Comparison of ENCODE assay signal across 9 cellular contexts in genomic region chr13:110916671-110917142, GRCh38. TPM values are rescaled to one million over a fixed set of nuclear protein-coding genes. Genes with fewer than 3 reads are reported as not detected.
DNase-seq lines count a peak whose midpoint lies in the region; TF ChIP-seq lines count a peak whose summit lies in the region.
"Had no signal": no experiment of that assay in that cellular context is flagged by ENCODE, and none has a peak within 500 bp of the region (broad histone marks: within the 10 kb centered on the region; RNA-seq: fewer than 3 reads in every experiment).

No MANE protein-coding gene starts in this region.

- no peak overlapping the region for H3K14ac ChIP-seq in trophoblast cell (ENCODE audit: low read length)

- H3K4me3 ChIP-seq in PC-9 = 0 out of 2 replicates have a peak overlapping the region, but pooled peaks have one; percentile 82
- H3K4me3 ChIP-seq in trophoblast cell (ENCODE audit: low read depth, low read length) = no peak overlapping the region
- no peak overlapping the region for H3K4me3 ChIP-seq in BE2C (ENCODE audit: low read depth, low read length)

- peaks cover 18% of the 10 kb centered on the region for H4K20me1 ChIP-seq in PC-9 (ENCODE audit: insufficient read depth)

- no peak overlapping the region for H3K4ac ChIP-seq in trophoblast cell (ENCODE audit: low read depth, low read length)

- WGBS in trophoblast cell (ENCODE audit: extremely low coverage, insufficient coverage, insufficient read length) = no CpG with 5 or more reads among the region's 5 CpGs

- no peak overlapping the region for H3K18ac ChIP-seq in trophoblast cell (ENCODE audit: low read length)

- no peak overlapping the region for H2BK5ac ChIP-seq in trophoblast cell (ENCODE audit: low read depth, low read length, poor library complexity)

- H4K91ac ChIP-seq in trophoblast cell (ENCODE audit: low read depth, low read length) = no peak overlapping the region

- BruUV-seq in PC-9 (replicated peaks; lab: Mats Ljungman, UMichigan) = no TSS peak

- H3K36me3 ChIP-seq in PC-9 (ENCODE audit: low read depth) = no peaks in the 10 kb centered on the region
- no peaks in the 10 kb centered on the region for H3K36me3 ChIP-seq in trophoblast cell (ENCODE audit: control insufficient read depth in 1 of 2, insufficient read depth in 2 of 2, low read length in 2 of 2)
- H3K36me3 ChIP-seq in BE2C = peaks cover 8% of the 10 kb centered on the region

- H3K23ac ChIP-seq in trophoblast cell (ENCODE audit: low read length) = no peak overlapping the region

- H2BK12ac ChIP-seq in trophoblast cell (ENCODE audit: low read length) = no peak overlapping the region

- no peak overlapping the region for H2BK120ac ChIP-seq in trophoblast cell (ENCODE audit: insufficient read depth, low read length, poor library complexity)

- no peak overlapping the region for H4K8ac ChIP-seq in trophoblast cell (ENCODE audit: low read depth, low read length)

- intact Hi-C loops in PC-9 (cut with micrococcal nuclease; ENCODE audit: unreplicated experiment) = loop anchor here (5.0 to 10.0 kb wide), 2 partner anchors 304 to 472 kb away; no protein-coding TSS in a partner anchor

- H2AFZ ChIP-seq in PC-9 (no peak overlapping the region), trophoblast cell (ENCODE audit: insufficient read depth, low read length, poor library complexity) (no peak overlapping the region)

- CTCF ChIA-PET in PC-9 (lab: Charles Lee) = no interaction called here

- peak; percentile 58 for DNase-seq in COLO829 (ENCODE audit: low spot score)
- DNase-seq in PC-9 = no peak
- peak; percentile 50 for DNase-seq in epidermal melanocyte (ENCODE audit: insufficient read length, low spot score)
- DNase-seq in trophoblast cell = peak; percentile 83 to 96
- no peak for DNase-seq in NCI-H748 treated with DMSO at 0.1 percent for 48 hours (lab: John Stamatoyannopoulos, UW)
- no peak for DNase-seq in nucleus accumbens (lab: John Stamatoyannopoulos, UW)
- DNase-seq in Kasumi-1 (lab: John Stamatoyannopoulos, UW) = no peak
- DNase-seq in BE2C = no peak
- DNase-seq: activated CD8-positive, alpha-beta memory T cell treated with anti-CD3 and anti-CD28 coated beads, Interleukin-2, amount 50 U/mL, for 4 hours had no signal

- no peak overlapping the region for H2AK5ac ChIP-seq in trophoblast cell (ENCODE audit: low read length)

- H3K79me2 ChIP-seq in PC-9 (ENCODE audit: low read depth) = peaks cover 31% of the 10 kb centered on the region
- peaks cover 25% of the 10 kb centered on the region for H3K79me2 ChIP-seq in trophoblast cell (ENCODE audit: control insufficient read depth, insufficient read depth, low read length, poor library complexity)

- H3K4me2 ChIP-seq in PC-9 = peak overlapping the region; percentile 95
- H3K4me2 ChIP-seq in trophoblast cell (ENCODE audit: low read length) = no peak overlapping the region

- H3K27ac ChIP-seq in PC-9 (peak overlapping the region; percentile 65; the same call in 1 of the 2 replicates), trophoblast cell (ENCODE audit: low read depth, low read length) (no peak overlapping the region)

- H3K9ac ChIP-seq in trophoblast cell (ENCODE audit: low read length) = no peak overlapping the region

- TF ChIP-seq CTCF in PC-9 (conservative IDR thresholded peaks at IDR 0.05) (no peak), BE2C (IDR thresholded peaks at IDR 0.05; ENCODE audit: low read depth, low read length) (no peak)

- POLR2A ChIA-PET in PC-9 (lab: Charles Lee; ENCODE audit: unreplicated experiment) = no interaction called here

- no peak overlapping the region for H4K12ac ChIP-seq in trophoblast cell (ENCODE audit: low read depth, low read length)

- peaks cover 15% of the 10 kb centered on the region for H3K79me1 ChIP-seq in trophoblast cell (ENCODE audit: low read length)

- H3K27me3 ChIP-seq in PC-9 (ENCODE audit: insufficient read depth, low read depth) (no peaks in the 10 kb centered on the region), trophoblast cell (ENCODE audit: insufficient read depth, low read length) (no peaks in the 10 kb centered on the region), BE2C (peaks cover 5% of the 10 kb centered on the region; the same call in 1 of the 2 replicates)

- no peaks in the 10 kb centered on the region for H3K9me3 ChIP-seq in PC-9 (ENCODE audit: insufficient read depth, low read depth)
- no peaks in the 10 kb centered on the region for H3K9me3 ChIP-seq in trophoblast cell (ENCODE audit: insufficient read depth, low read depth, low read length)
- H3K9me3 ChIP-seq in BE2C = no peaks in the 10 kb centered on the region

- no peaks in the 10 kb centered on the region for H3K9me2 ChIP-seq in PC-9 (ENCODE audit: insufficient read depth)

- peaks cover 4% of the 10 kb centered on the region; the same call in 1 of the 2 replicates for H3F3A ChIP-seq in PC-9 (ENCODE audit: insufficient read depth, low read depth)

- H3K4me1 ChIP-seq in PC-9 (replicated peaks; ENCODE audit: insufficient read depth) (peaks cover 24% of the 10 kb centered on the region), trophoblast cell (ENCODE audit: control insufficient read depth in 1 of 2, insufficient read depth in 2 of 2, low read length in 2 of 2) (peaks cover 3 to 5% of the 10 kb centered on the region in 2 experiments), BE2C (no peaks in the 10 kb centered on the region)

RNA-seq across cellular contexts. Expression of gene ANKRD10, which starts 1.8 kb away (rescaled TPM):
- 154 and 155 TPM in 2 replicates for total RNA-seq in PC-9 (2021)
- 58.8 and 60.1 TPM in 2 replicates for polyA plus RNA-seq in trophoblast cell (2013)
- polyA plus RNA-seq in BE2C (2012; ENCODE audit: insufficient read depth, insufficient read length, low read depth) = 118 TPM

Comparison
In these comparisons a context has a peak if more than half of its experiments do, and no peak if none do; other contexts are left out.
1. DNase-seq: peak in COLO829 (single experiment), epidermal melanocyte (single experiment) and trophoblast cell (2 of 2); none in PC-9 (0 of 2), NCI-H748 treated with DMSO at 0.1 percent for 48 hours (single experiment), nucleus accumbens (0 of 56), Kasumi-1 (0 of 2) and BE2C (single experiment).